In genomic region chr9:91341258-91341746, GRCh38 we compare ENCODE assay signal across 11 cellular contexts. TPM values are rescaled to one million over a fixed set of nuclear protein-coding genes. Genes with fewer than 3 reads are reported as not detected.
DNase-seq lines count a peak whose midpoint lies in the region; ATAC-seq, FAIRE-seq and TF ChIP-seq lines count a peak whose summit lies in the region.
"Had no signal": no experiment of that assay in that cellular context is flagged by ENCODE, and none has a peak within 500 bp of the region (broad histone marks: within the 10 kb centered on the region; RNA-seq: fewer than 3 reads in every experiment).

No MANE protein-coding gene starts in this region.

- no peaks in the 10 kb centered on the region for H3K27me3 Mint-ChIP-seq in activated CD4-positive, alpha-beta T cell treated with anti-CD3 and anti-CD28 coated beads for 36 hours
- H3K27me3 Mint-ChIP-seq in dendritic cell treated with granulocyte-macrophage colony-stimulating factor and Interleukin-4, amounts not matched to agents 40 ng/mL and 50 ng/mL, for 4 days = no peaks in the 10 kb centered on the region

- H3K23ac ChIP-seq in mesenchymal stem cell (ENCODE audit: low read length in 2 of 2) = no peak overlapping the region

- H3K27ac Mint-ChIP-seq in activated CD4-positive, alpha-beta T cell treated with anti-CD3 and anti-CD28 coated beads for 36 hours = peak overlapping the region; percentile 55
- peak overlapping the region; percentile 14 for H3K27ac Mint-ChIP-seq in dendritic cell treated with granulocyte-macrophage colony-stimulating factor and Interleukin-4, amounts not matched to agents 40 ng/mL and 50 ng/mL, for 4 days

- H4K20me1 ChIP-seq in OCI-LY1 (ENCODE audit: insufficient read depth, low read length) = no peaks in the 10 kb centered on the region

- intact Hi-C loops in activated CD4-positive, alpha-beta T cell treated with anti-CD3 and anti-CD28 coated beads for 36 hours (cut with DNase I, micrococcal nuclease) = loop anchor here in 1 of 2 experiments (2.0 to 5.0 kb wide), 2 partner anchors 17 to 34 kb away; no protein-coding TSS in a partner anchor
- intact Hi-C loops in dendritic cell treated with granulocyte-macrophage colony-stimulating factor and Interleukin-4, amounts not matched to agents 40 ng/mL and 50 ng/mL, for 4 days (cut with micrococcal nuclease) = no loop called here
- intact Hi-C loops in pancreas (cut with DNase I) = no loop called here

- H2AK5ac ChIP-seq in mesenchymal stem cell (ENCODE audit: low read length, severe bottlenecking) = no peak overlapping the region

- H3K9ac ChIP-seq in OCI-LY1 (ENCODE audit: low read length) (no peak overlapping the region), mesenchymal stem cell (ENCODE audit: low read length) (no peak overlapping the region)

- no peaks in the 10 kb centered on the region for H3F3A ChIP-seq in OCI-LY1 (ENCODE audit: insufficient read depth, low read length)

- H3K4me3 Mint-ChIP-seq in activated CD4-positive, alpha-beta T cell treated with anti-CD3 and anti-CD28 coated beads for 36 hours = no peak overlapping the region
- H3K4me3 Mint-ChIP-seq in dendritic cell treated with granulocyte-macrophage colony-stimulating factor and Interleukin-4, amounts not matched to agents 40 ng/mL and 50 ng/mL, for 4 days = no peak overlapping the region

- no peak overlapping the region for H4K91ac ChIP-seq in mesenchymal stem cell (ENCODE audit: low read length)

- no peak overlapping the region for H2BK15ac ChIP-seq in mesenchymal stem cell (ENCODE audit: low read depth, poor library complexity, severe bottlenecking)

- H3K27ac ChIP-seq in OCI-LY1 (ENCODE audit: low read depth, low read length, poor library complexity, severe bottlenecking) (no peak overlapping the region), pancreas (peak overlapping the region; percentile 35 to 63 (median 45)), mesenchymal stem cell (ENCODE audit: low read length, poor library complexity, severe bottlenecking) (no peak overlapping the region)

- FAIRE-seq in pancreas (lab: Jason Lieb, UNC) = no peak

- H3K9me3 ChIP-seq in OCI-LY1 (ENCODE audit: low read length) (no peaks in the 10 kb centered on the region), pancreas (no peaks in the 10 kb centered on the region), mesenchymal stem cell (ENCODE audit: control insufficient read depth, low read length) (peaks cover 4% of the 10 kb centered on the region)

- no peak overlapping the region for H3K18ac ChIP-seq in mesenchymal stem cell (ENCODE audit: low read depth in 1 of 2, low read length in 2 of 2)

- no peak overlapping the region for H2BK120ac ChIP-seq in mesenchymal stem cell (ENCODE audit: low read depth, low read length)

- peaks cover 64% of the 10 kb centered on the region for H3K36me3 Mint-ChIP-seq in activated CD4-positive, alpha-beta T cell treated with anti-CD3 and anti-CD28 coated beads for 36 hours (ENCODE audit: low read depth)
- H3K36me3 Mint-ChIP-seq in dendritic cell treated with granulocyte-macrophage colony-stimulating factor and Interleukin-4, amounts not matched to agents 40 ng/mL and 50 ng/mL, for 4 days (ENCODE audit: low read depth) = peaks cover 97% of the 10 kb centered on the region

- 15 to 16% methylated on average over 3 of the region's 3 CpGs for WGBS in pancreas, 2 donors
- 98% methylated on average over 3 of the region's 3 CpGs for WGBS in mesenchymal stem cell

- H2BK12ac ChIP-seq in mesenchymal stem cell (ENCODE audit: low read length in 2 of 2) = no peak overlapping the region

- H3K36me3 ChIP-seq in OCI-LY1 (ENCODE audit: insufficient read depth, low read length) (peaks cover 30% of the 10 kb centered on the region), pancreas (no peaks in the 10 kb centered on the region), mesenchymal stem cell (ENCODE audit: control insufficient read depth in 1 of 2, insufficient read depth in 2 of 2, low read depth in 1 of 2, low read length in 2 of 2) (peaks cover 10 to 66% of the 10 kb centered on the region in 2 experiments)

- H3K79me2 ChIP-seq in OCI-LY1 (ENCODE audit: insufficient read depth, low read length) = no peaks in the 10 kb centered on the region

- no peaks in the 10 kb centered on the region for H3K4me1 ChIP-seq in OCI-LY1 (ENCODE audit: insufficient read depth, low read length, severe bottlenecking)
- H3K4me1 ChIP-seq in pancreas = peaks cover 5 to 14% (median 14%) of the 10 kb centered on the region in 3 donors
- H3K4me1 ChIP-seq in mesenchymal stem cell (ENCODE audit: control insufficient read depth, insufficient read depth, low read depth, low read length) = peaks cover 2% of the 10 kb centered on the region

- no peaks in the 10 kb centered on the region for H3K27me3 ChIP-seq in OCI-LY1 (ENCODE audit: insufficient read depth, low read length)
- no peaks in the 10 kb centered on the region for H3K27me3 ChIP-seq in pancreas
- H3K27me3 ChIP-seq in mesenchymal stem cell (ENCODE audit: control insufficient read depth in 1 of 2, insufficient read depth in 1 of 2, low read length in 2 of 2) = no peaks in the 10 kb centered on the region

- H3K4me3 ChIP-seq in OCI-LY1 (ENCODE audit: low read depth, low read length, poor library complexity, severe bottlenecking) (no peak overlapping the region), pancreas (no peak overlapping the region), mesenchymal stem cell (ENCODE audit: insufficient read depth in 1 of 2, low read depth in 1 of 2, low read length in 2 of 2) (no peak overlapping the region)
- H3K4me3 ChIP-seq: coronary artery had no signal

- no peaks in the 10 kb centered on the region for H3K9me3 Mint-ChIP-seq in activated CD4-positive, alpha-beta T cell treated with anti-CD3 and anti-CD28 coated beads for 36 hours (ENCODE audit: low read depth)
- peaks cover 16% of the 10 kb centered on the region for H3K9me3 Mint-ChIP-seq in dendritic cell treated with granulocyte-macrophage colony-stimulating factor and Interleukin-4, amounts not matched to agents 40 ng/mL and 50 ng/mL, for 4 days

- peaks cover 26% of the 10 kb centered on the region for H3K79me1 ChIP-seq in mesenchymal stem cell (replicated peaks; ENCODE audit: low read length, poor library complexity, severe bottlenecking)

- POLR2A ChIA-PET in activated CD4-positive, alpha-beta T cell treated with anti-CD3 and anti-CD28 coated beads for 36 hours (lab: Charles Lee) = interaction anchor here (1.3 to 2.0 kb wide), 2 partner anchors 18 to 133 kb away, joined by 9 to 11 read pairs; no protein-coding TSS in a partner anchor

- DNase-seq in activated CD4-positive, alpha-beta T cell treated with anti-CD3 and anti-CD28 coated beads for 36 hours = peak; percentile 22
- no peak for DNase-seq in activated CD4-positive, alpha-beta T cell treated with anti-CD3 and anti-CD28 coated beads for 48 hours
- DNase-seq in pancreas = peak in 2 of 6 donors; percentile 53 to 59
- DNase-seq in mesenteric fat pad (ENCODE audit: low spot score) = no peak
- DNase-seq in mesenchymal stem cell = no peak
- DNase-seq: Karpas-422, NCI-H2081 treated with DMSO at 0.1 percent for 48 hours had no signal

- no peaks in the 10 kb centered on the region for H3K9me2 ChIP-seq in OCI-LY1 (ENCODE audit: low read depth, low read length)

- no peak overlapping the region for H3K4ac ChIP-seq in mesenchymal stem cell (ENCODE audit: low read depth in 1 of 2, low read length in 2 of 2)

- TF ChIP-seq CTCF in OCI-LY1 (IDR thresholded peaks at IDR 0.05; ENCODE audit: low read length) (peak; percentile 18), pancreas (IDR thresholded peaks at IDR 0.05) (no peak)

- H3K4me2 ChIP-seq in OCI-LY1 (ENCODE audit: low read length) = no peak overlapping the region
- no peak overlapping the region for H3K4me2 ChIP-seq in mesenchymal stem cell (ENCODE audit: low read length, poor library complexity, severe bottlenecking)

- H2AFZ ChIP-seq in OCI-LY1 (ENCODE audit: low read length) (no peak overlapping the region), mesenchymal stem cell (ENCODE audit: low read depth, low read length) (no peak overlapping the region)

- CTCF ChIA-PET in activated CD4-positive, alpha-beta T cell treated with anti-CD3 and anti-CD28 coated beads for 36 hours (lab: Charles Lee) = interaction anchor here (0.7 to 1.5 kb wide), 8 partner anchors 12 to 426 kb away, joined by 3 to 5 read pairs (median 3); no protein-coding TSS in a partner anchor

- no peak overlapping the region for H2BK5ac ChIP-seq in mesenchymal stem cell (ENCODE audit: low read depth, low read length, poor library complexity, severe bottlenecking)

- no peak overlapping the region for H4K8ac ChIP-seq in mesenchymal stem cell (ENCODE audit: low read length)

- H3K4me1 Mint-ChIP-seq in activated CD4-positive, alpha-beta T cell treated with anti-CD3 and anti-CD28 coated beads for 36 hours = peaks cover 34% of the 10 kb centered on the region
- H3K4me1 Mint-ChIP-seq in dendritic cell treated with granulocyte-macrophage colony-stimulating factor and Interleukin-4, amounts not matched to agents 40 ng/mL and 50 ng/mL, for 4 days (ENCODE audit: low read depth) = peaks cover 28% of the 10 kb centered on the region

- ATAC-seq in activated CD4-positive, alpha-beta T cell treated with anti-CD3 and anti-CD28 coated beads for 36 hours = peak; percentile 71
- ATAC-seq in pancreas (peak; percentile 84 to 88 (median 86)), HG02642 (IDR thresholded peaks at IDR 0.05; ENCODE audit: poor library complexity, unreplicated experiment) (no peak)

- H3K14ac ChIP-seq in mesenchymal stem cell (ENCODE audit: low read length in 2 of 2) = no peak overlapping the region

RNA-seq across cellular contexts. Expression of gene AUH, which starts 20.4 kb away (rescaled TPM):
- total RNA-seq in activated CD4-positive, alpha-beta T cell treated with anti-CD3 and anti-CD28 coated beads for 36 hours = 10 to 100 TPM; 30.4 to 30.8 TPM
- total RNA-seq in pancreas (10 to 100 TPM; 11.2 to 19.5 (median 14.5) TPM), mesenteric fat pad (21.9 TPM)
- polyA plus RNA-seq in pancreas = 10 to 100 TPM; 14.5 to 18.2 TPM
- polyA plus RNA-seq in mesenchymal stem cell (2013, experiment 1 of 2) = 5.8 TPM
- polyA plus RNA-seq in mesenchymal stem cell (2013, experiment 2 of 2) = 6.0 TPM

Comparison
In these comparisons a context has a peak if more than half of its experiments do, and no peak if none do; other contexts are left out.
1. H3K27ac ChIP-seq: peak in pancreas (4 of 4); none in OCI-LY1 (single experiment) and mesenchymal stem cell (single experiment).